ENCODE assay signal across 1 cellular context in the genomic region with DNA sequence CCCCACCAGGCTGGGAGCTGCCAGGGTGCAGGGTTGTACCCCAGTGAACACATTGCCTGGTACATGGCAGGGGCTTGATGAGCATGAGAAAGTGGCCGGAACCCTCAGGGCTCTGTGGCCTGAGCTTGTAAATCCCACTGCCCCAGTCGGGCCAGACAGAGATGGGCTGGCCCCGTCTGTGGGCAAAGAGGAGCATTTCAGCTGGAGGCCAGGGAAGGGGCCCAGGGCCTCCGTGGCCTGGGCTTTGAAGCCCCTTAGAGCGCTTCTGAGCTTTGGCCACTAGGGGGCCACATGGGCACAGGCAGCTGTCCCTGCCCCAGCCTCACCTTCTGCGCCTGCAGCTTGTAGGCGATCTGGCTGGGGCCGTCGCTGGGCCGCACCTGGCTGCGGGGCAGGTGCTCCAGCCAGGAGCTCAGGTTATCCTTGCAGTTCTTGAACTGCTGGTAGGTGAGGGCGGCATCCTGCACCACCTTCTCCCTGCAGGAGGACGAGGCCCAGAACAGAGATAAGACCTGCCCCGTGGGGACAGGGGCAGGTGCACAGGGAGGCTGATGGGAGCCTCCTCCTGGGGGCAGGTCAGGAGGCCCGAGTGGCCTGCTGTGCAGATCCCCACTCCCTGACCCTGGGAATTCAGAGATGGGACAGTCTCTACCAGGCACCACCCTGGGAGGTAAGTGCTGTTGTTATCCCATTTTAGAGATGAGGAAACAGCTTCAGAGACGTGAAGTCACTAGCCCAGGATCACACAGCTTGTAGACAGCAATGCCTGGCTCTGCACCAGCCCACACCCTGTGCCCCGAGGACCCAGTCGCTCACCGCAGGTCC.
TF ChIP-seq lines count a peak whose summit lies in the region.

No MANE protein-coding gene starts in this region.

TF ChIP-seq in HepG2, 621 proteins besides CTCF, POLR2A, EP300 and RAD21 (continued from another document and continues in another):
- TF ChIP-seq TSC22D2 (CRISPR knock-in tag; IDR thresholded peaks at IDR 0.05; ENCODE audit: borderline replicate concordance) (no peak), MEIS1 (CRISPR knock-in tag; IDR thresholded peaks at IDR 0.05; ENCODE audit: borderline replicate concordance) (peak; percentile 86; the same call in 1 of the 2 replicates), NRL (CRISPR knock-in tag; IDR thresholded peaks at IDR 0.05; ENCODE audit: borderline replicate concordance) (peak; percentile 87; the same call in 1 of the 2 replicates), ZNF607 (CRISPR knock-in tag; IDR thresholded peaks at IDR 0.05; ENCODE audit: borderline replicate concordance) (0 out of 2 replicates have a peak, but pooled peaks have one; percentile 18), KDM3A (CRISPR knock-in tag; IDR thresholded peaks at IDR 0.05; ENCODE audit: low read depth) (peak; percentile 72; the same call in 1 of the 2 replicates), HIVEP1 (CRISPR knock-in tag; IDR thresholded peaks at IDR 0.05) (peak; percentile 27; the same call in 1 of the 2 replicates), BHLHE40 (IDR thresholded peaks at IDR 0.05; ENCODE audit: low read length) (0 out of 2 replicates have a peak, but pooled peaks have one; percentile 23), REPIN1 (CRISPR knock-in tag; IDR thresholded peaks at IDR 0.05; ENCODE audit: borderline replicate concordance, low read depth) (peak; percentile 52; the same call in 1 of the 2 replicates), ZNF644 (CRISPR knock-in tag; IDR thresholded peaks at IDR 0.05; ENCODE audit: low read depth) (no peak), POLR2G (IDR thresholded peaks at IDR 0.05; ENCODE audit: low read depth, low read length) (no peak), ZNF782 (CRISPR knock-in tag; IDR thresholded peaks at IDR 0.05; ENCODE audit: borderline replicate concordance) (peak; percentile 62; the same call in 1 of the 2 replicates), MIER2 (CRISPR knock-in tag; IDR thresholded peaks at IDR 0.05) (no peak), ZNF17 (CRISPR knock-in tag; IDR thresholded peaks at IDR 0.05) (no peak), THYN1 (CRISPR knock-in tag; IDR thresholded peaks at IDR 0.05; ENCODE audit: borderline replicate concordance, low read depth) (no peak), ZNF788 (CRISPR knock-in tag; IDR thresholded peaks at IDR 0.05; ENCODE audit: borderline replicate concordance) (peak; percentile 73; the same call in 1 of the 2 replicates), SAP130 (CRISPR knock-in tag; IDR thresholded peaks at IDR 0.05; ENCODE audit: low read depth) (0 out of 2 replicates have a peak, but pooled peaks have one; percentile 37), RBM39 (IDR thresholded peaks at IDR 0.05; ENCODE audit: low read depth, low read length, poor library complexity, severe bottlenecking) (peak; percentile 58), ZBTB7B (CRISPR knock-in tag; IDR thresholded peaks at IDR 0.05) (peak; percentile 68), SRY (CRISPR knock-in tag; IDR thresholded peaks at IDR 0.05) (peak; percentile 77; the same call in 1 of the 2 replicates), ZNF556 (CRISPR knock-in tag; IDR thresholded peaks at IDR 0.05; ENCODE audit: borderline replicate concordance) (0 out of 2 replicates have a peak, but pooled peaks have one; percentile 58), JARID2 (CRISPR knock-in tag; IDR thresholded peaks at IDR 0.05; ENCODE audit: insufficient replicate concordance) (peak; percentile 31), FOXC1 (CRISPR knock-in tag; IDR thresholded peaks at IDR 0.05; ENCODE audit: borderline replicate concordance) (peak; percentile 88), ZNF274 (CRISPR knock-in tag; IDR thresholded peaks at IDR 0.05) (no peak), ZNF672 (CRISPR knock-in tag; IDR thresholded peaks at IDR 0.05) (no peak), PPARG (CRISPR knock-in tag; conservative IDR thresholded peaks at IDR 0.05) (0 out of 2 replicates have a peak, but pooled peaks have one; percentile 34), ZNF460 (CRISPR knock-in tag; IDR thresholded peaks at IDR 0.05; ENCODE audit: borderline replicate concordance) (no peak), KAT7 (CRISPR knock-in tag; IDR thresholded peaks at IDR 0.05; ENCODE audit: borderline replicate concordance) (no peak), ZNF501 (CRISPR knock-in tag; IDR thresholded peaks at IDR 0.05) (peak; percentile 81), ZNF235 (CRISPR knock-in tag; IDR thresholded peaks at IDR 0.05; ENCODE audit: borderline replicate concordance) (peak; percentile 21; the same call in 1 of the 2 replicates)
- TF ChIP-seq, protein P1, sequence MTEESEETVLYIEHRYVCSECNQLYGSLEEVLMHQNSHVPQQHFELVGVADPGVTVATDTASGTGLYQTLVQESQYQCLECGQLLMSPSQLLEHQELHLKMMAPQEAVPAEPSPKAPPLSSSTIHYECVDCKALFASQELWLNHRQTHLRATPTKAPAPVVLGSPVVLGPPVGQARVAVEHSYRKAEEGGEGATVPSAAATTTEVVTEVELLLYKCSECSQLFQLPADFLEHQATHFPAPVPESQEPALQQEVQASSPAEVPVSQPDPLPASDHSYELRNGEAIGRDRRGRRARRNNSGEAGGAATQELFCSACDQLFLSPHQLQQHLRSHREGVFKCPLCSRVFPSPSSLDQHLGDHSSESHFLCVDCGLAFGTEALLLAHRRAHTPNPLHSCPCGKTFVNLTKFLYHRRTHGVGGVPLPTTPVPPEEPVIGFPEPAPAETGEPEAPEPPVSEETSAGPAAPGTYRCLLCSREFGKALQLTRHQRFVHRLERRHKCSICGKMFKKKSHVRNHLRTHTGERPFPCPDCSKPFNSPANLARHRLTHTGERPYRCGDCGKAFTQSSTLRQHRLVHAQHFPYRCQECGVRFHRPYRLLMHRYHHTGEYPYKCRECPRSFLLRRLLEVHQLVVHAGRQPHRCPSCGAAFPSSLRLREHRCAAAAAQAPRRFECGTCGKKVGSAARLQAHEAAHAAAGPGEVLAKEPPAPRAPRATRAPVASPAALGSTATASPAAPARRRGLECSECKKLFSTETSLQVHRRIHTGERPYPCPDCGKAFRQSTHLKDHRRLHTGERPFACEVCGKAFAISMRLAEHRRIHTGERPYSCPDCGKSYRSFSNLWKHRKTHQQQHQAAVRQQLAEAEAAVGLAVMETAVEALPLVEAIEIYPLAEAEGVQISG (CRISPR knock-in tag; IDR thresholded peaks at IDR 0.05) = peak; percentile 61
- TF ChIP-seq, protein P2, sequence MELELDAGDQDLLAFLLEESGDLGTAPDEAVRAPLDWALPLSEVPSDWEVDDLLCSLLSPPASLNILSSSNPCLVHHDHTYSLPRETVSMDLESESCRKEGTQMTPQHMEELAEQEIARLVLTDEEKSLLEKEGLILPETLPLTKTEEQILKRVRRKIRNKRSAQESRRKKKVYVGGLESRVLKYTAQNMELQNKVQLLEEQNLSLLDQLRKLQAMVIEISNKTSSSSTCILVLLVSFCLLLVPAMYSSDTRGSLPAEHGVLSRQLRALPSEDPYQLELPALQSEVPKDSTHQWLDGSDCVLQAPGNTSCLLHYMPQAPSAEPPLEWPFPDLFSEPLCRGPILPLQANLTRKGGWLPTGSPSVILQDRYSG (CRISPR knock-in tag; IDR thresholded peaks at IDR 0.05) = no peak
- TF ChIP-seq, protein P3, sequence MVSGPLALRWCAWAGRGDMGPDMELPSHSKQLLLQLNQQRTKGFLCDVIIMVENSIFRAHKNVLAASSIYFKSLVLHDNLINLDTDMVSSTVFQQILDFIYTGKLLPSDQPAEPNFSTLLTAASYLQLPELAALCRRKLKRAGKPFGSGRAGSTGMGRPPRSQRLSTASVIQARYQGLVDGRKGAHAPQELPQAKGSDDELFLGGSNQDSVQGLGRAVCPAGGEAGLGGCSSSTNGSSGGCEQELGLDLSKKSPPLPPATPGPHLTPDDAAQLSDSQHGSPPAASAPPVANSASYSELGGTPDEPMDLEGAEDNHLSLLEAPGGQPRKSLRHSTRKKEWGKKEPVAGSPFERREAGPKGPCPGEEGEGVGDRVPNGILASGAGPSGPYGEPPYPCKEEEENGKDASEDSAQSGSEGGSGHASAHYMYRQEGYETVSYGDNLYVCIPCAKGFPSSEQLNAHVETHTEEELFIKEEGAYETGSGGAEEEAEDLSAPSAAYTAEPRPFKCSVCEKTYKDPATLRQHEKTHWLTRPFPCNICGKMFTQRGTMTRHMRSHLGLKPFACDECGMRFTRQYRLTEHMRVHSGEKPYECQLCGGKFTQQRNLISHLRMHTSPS (CRISPR knock-in tag; IDR thresholded peaks at IDR 0.05; ENCODE audit: low read depth) = 0 out of 2 replicates have a peak, but pooled peaks have one; percentile 11
- TF ChIP-seq, protein P4, sequence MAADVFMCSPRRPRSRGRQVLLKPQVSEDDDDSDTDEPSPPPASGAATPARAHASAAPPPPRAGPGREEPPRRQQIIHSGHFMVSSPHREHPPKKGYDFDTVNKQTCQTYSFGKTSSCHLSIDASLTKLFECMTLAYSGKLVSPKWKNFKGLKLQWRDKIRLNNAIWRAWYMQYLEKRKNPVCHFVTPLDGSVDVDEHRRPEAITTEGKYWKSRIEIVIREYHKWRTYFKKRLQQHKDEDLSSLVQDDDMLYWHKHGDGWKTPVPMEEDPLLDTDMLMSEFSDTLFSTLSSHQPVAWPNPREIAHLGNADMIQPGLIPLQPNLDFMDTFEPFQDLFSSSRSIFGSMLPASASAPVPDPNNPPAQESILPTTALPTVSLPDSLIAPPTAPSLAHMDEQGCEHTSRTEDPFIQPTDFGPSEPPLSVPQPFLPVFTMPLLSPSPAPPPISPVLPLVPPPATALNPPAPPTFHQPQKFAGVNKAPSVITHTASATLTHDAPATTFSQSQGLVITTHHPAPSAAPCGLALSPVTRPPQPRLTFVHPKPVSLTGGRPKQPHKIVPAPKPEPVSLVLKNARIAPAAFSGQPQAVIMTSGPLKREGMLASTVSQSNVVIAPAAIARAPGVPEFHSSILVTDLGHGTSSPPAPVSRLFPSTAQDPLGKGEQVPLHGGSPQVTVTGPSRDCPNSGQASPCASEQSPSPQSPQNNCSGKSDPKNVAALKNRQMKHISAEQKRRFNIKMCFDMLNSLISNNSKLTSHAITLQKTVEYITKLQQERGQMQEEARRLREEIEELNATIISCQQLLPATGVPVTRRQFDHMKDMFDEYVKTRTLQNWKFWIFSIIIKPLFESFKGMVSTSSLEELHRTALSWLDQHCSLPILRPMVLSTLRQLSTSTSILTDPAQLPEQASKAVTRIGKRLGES (CRISPR knock-in tag; IDR thresholded peaks at IDR 0.05; ENCODE audit: borderline replicate concordance) = no peak
- TF ChIP-seq, protein P5, sequence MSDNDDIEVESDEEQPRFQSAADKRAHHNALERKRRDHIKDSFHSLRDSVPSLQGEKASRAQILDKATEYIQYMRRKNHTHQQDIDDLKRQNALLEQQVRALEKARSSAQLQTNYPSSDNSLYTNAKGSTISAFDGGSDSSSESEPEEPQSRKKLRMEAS (IDR thresholded peaks at IDR 0.05) = peak; percentile 59; the same call in 1 of the 2 replicates
- TF ChIP-seq, protein P6, sequence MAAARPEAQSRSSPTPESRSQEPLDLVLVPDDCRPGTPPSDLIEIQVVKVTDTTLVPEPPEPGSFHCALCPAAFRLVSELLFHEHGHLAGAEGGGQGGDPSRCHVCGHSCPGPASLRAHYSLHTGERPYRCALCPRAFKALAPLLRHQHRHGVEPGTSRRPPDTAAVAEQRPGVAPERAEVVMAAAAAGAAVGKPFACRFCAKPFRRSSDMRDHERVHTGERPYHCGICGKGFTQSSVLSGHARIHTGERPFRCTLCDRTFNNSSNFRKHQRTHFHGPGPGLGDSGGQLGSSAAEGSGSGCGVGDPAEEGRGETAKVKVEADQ (CRISPR knock-in tag; IDR thresholded peaks at IDR 0.05; ENCODE audit: borderline replicate concordance) = no peak
- TF ChIP-seq, protein P7, sequence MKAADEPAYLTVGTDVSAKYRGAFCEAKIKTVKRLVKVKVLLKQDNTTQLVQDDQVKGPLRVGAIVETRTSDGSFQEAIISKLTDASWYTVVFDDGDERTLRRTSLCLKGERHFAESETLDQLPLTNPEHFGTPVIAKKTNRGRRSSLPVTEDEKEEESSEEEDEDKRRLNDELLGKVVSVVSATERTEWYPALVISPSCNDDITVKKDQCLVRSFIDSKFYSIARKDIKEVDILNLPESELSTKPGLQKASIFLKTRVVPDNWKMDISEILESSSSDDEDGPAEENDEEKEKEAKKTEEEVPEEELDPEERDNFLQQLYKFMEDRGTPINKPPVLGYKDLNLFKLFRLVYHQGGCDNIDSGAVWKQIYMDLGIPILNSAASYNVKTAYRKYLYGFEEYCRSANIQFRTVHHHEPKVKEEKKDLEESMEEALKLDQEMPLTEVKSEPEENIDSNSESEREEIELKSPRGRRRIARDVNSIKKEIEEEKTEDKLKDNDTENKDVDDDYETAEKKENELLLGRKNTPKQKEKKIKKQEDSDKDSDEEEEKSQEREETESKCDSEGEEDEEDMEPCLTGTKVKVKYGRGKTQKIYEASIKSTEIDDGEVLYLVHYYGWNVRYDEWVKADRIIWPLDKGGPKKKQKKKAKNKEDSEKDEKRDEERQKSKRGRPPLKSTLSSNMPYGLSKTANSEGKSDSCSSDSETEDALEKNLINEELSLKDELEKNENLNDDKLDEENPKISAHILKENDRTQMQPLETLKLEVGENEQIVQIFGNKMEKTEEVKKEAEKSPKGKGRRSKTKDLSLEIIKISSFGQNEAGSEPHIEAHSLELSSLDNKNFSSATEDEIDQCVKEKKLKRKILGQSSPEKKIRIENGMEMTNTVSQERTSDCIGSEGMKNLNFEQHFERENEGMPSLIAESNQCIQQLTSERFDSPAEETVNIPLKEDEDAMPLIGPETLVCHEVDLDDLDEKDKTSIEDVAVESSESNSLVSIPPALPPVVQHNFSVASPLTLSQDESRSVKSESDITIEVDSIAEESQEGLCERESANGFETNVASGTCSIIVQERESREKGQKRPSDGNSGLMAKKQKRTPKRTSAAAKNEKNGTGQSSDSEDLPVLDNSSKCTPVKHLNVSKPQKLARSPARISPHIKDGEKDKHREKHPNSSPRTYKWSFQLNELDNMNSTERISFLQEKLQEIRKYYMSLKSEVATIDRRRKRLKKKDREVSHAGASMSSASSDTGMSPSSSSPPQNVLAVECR (CRISPR knock-in tag; IDR thresholded peaks at IDR 0.05; ENCODE audit: borderline replicate concordance) = peak; percentile 62; the same call in 1 of the 2 replicates
- TF ChIP-seq, protein P8, sequence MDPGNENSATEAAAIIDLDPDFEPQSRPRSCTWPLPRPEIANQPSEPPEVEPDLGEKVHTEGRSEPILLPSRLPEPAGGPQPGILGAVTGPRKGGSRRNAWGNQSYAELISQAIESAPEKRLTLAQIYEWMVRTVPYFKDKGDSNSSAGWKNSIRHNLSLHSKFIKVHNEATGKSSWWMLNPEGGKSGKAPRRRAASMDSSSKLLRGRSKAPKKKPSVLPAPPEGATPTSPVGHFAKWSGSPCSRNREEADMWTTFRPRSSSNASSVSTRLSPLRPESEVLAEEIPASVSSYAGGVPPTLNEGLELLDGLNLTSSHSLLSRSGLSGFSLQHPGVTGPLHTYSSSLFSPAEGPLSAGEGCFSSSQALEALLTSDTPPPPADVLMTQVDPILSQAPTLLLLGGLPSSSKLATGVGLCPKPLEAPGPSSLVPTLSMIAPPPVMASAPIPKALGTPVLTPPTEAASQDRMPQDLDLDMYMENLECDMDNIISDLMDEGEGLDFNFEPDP (CRISPR knock-in tag; conservative IDR thresholded peaks at IDR 0.05) = no peak
- TF ChIP-seq, protein P9, sequence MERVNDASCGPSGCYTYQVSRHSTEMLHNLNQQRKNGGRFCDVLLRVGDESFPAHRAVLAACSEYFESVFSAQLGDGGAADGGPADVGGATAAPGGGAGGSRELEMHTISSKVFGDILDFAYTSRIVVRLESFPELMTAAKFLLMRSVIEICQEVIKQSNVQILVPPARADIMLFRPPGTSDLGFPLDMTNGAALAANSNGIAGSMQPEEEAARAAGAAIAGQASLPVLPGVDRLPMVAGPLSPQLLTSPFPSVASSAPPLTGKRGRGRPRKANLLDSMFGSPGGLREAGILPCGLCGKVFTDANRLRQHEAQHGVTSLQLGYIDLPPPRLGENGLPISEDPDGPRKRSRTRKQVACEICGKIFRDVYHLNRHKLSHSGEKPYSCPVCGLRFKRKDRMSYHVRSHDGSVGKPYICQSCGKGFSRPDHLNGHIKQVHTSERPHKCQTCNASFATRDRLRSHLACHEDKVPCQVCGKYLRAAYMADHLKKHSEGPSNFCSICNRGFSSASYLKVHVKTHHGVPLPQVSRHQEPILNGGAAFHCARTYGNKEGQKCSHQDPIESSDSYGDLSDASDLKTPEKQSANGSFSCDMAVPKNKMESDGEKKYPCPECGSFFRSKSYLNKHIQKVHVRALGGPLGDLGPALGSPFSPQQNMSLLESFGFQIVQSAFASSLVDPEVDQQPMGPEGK (CRISPR knock-in tag; IDR thresholded peaks at IDR 0.05) = peak; percentile 51
